ENCODE assay signal across 34 cellular contexts in the genomic region with DNA sequence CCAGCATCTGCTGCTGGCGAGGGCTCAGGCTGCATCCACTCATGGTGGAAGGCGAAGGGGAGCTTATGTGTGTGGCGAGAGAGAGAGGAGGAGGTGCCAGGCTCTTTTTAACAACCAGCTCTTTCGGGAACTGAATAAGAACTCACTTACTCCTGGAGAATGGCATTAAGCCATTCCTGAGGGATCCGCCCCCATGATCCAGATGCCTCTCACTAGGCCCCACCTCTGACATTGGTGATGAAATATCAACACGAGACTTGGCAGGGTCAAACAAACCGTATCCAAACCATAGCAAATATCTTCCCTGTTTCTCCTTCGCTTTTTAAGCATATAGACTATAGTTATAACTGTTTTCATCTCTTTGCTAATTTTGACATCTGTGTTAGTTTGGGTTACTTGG. TPM values are rescaled to one million over a fixed set of nuclear protein-coding genes. Genes with fewer than 3 reads are reported as not detected.
DNase-seq lines count a peak whose midpoint lies in the region; ATAC-seq and TF ChIP-seq lines count a peak whose summit lies in the region.
"Had no signal": no experiment of that assay in that cellular context is flagged by ENCODE, and none has a peak within 500 bp of the region (broad histone marks: within the 10 kb centered on the region; RNA-seq: fewer than 3 reads in every experiment).

No MANE protein-coding gene starts in this region.

- H4K20me1 ChIP-seq in GM23248 (ENCODE audit: insufficient read depth) (peaks cover 58% of the 10 kb centered on the region), hepatocyte (ENCODE audit: insufficient read depth, poor library complexity, severe bottlenecking) (peaks cover 96% of the 10 kb centered on the region)

- H3K36me3 ChIP-seq in GM23248 (ENCODE audit: low read depth) (no peaks in the 10 kb centered on the region; the same call in 1 of the 2 replicates), hepatocyte (replicated peaks; ENCODE audit: insufficient read depth, low read depth) (no peaks in the 10 kb centered on the region), trophoblast cell (ENCODE audit: control insufficient read depth in 1 of 2, insufficient read depth in 2 of 2, low read length in 2 of 2) (peaks cover 0 to 9% of the 10 kb centered on the region in 2 experiments)
- H3K36me3 ChIP-seq: gastrocnemius medialis, neural progenitor cell, right atrium auricular region had no signal

- 0 out of 2 replicates have a peak, but pooled peaks cover 4% of the 10 kb centered on the region for H3K4me1 ChIP-seq in GM23248 (ENCODE audit: insufficient read depth)
- H3K4me1 ChIP-seq in hepatocyte (ENCODE audit: insufficient read depth), result peaks cover 67% of the 10 kb centered on the region
- H3K4me1 ChIP-seq in trophoblast cell (ENCODE audit: control insufficient read depth in 1 of 2, insufficient read depth in 2 of 2, low read length in 2 of 2), result peaks cover 24 to 28% of the 10 kb centered on the region in 2 experiments

- H3K9me3 Mint-ChIP-seq in T-helper 2 cell treated with Interferon-gamma antibody and Interleukin-4, amounts not matched to agents 5 μg/mL and 100 μg/mL, for 36 hours, result no peaks in the 10 kb centered on the region
- H3K9me3 Mint-ChIP-seq: activated naive CD4-positive, alpha-beta T cell treated with anti-CD3 and anti-CD28 coated beads, Interleukin-2, amount 50 U/mL, for 72 hours; activated T-helper 2 cell treated with anti-CD3 and anti-CD28 coated beads, Interferon-gamma antibody, Interleukin-2, Interleukin-4, amounts not matched to agents 10 μg/mL and 5 μg/mL and 100 μg/mL, durations not matched to agents 14 hours and 24 hours and 36 hours; CD4-positive, alpha-beta memory T cell; IgD-negative memory B cell; neural progenitor cell had no signal

- no peak overlapping the region for H3K27ac Mint-ChIP-seq in T-helper 2 cell treated with Interferon-gamma antibody and Interleukin-4, amounts not matched to agents 5 μg/mL and 100 μg/mL, for 36 hours
- H3K27ac Mint-ChIP-seq: activated CD8-positive, alpha-beta T cell treated with anti-CD3 and anti-CD28 coated beads, Interleukin-2, amount 10 ng/mL, durations not matched to agents 7 days and 5 days; activated T-helper 2 cell treated with anti-CD3 and anti-CD28 coated beads, Interferon-gamma antibody, Interleukin-2, Interleukin-4, amounts not matched to agents 10 μg/mL and 5 μg/mL and 100 μg/mL, durations not matched to agents 14 hours and 24 hours and 36 hours; B cell; IgD-negative memory B cell; neural progenitor cell had no signal

- H4K12ac ChIP-seq in trophoblast cell (ENCODE audit: low read depth, low read length), result no peak overlapping the region

- H3K27me3 ChIP-seq in GM23248 (replicated peaks; ENCODE audit: insufficient read depth) (no peaks in the 10 kb centered on the region), hepatocyte (no peaks in the 10 kb centered on the region), trophoblast cell (ENCODE audit: insufficient read depth, low read length) (no peaks in the 10 kb centered on the region)
- H3K27me3 ChIP-seq: gastrocnemius medialis, neural progenitor cell, right atrium auricular region, spleen, stomach had no signal

- in situ Hi-C loops in GM23248 (cut with MboI), result no loop called here

- no peak overlapping the region for H2AFZ ChIP-seq in GM23248
- no peak overlapping the region for H2AFZ ChIP-seq in hepatocyte
- H2AFZ ChIP-seq in trophoblast cell (ENCODE audit: insufficient read depth, low read length, poor library complexity), result no peak overlapping the region
- H2AFZ ChIP-seq: neural progenitor cell, parathyroid adenoma, PC-9 had no signal

- H4K8ac ChIP-seq in trophoblast cell (ENCODE audit: low read depth, low read length), result no peak overlapping the region

- no peak overlapping the region for H3K4me3 Mint-ChIP-seq in T-helper 2 cell treated with Interferon-gamma antibody and Interleukin-4, amounts not matched to agents 5 μg/mL and 100 μg/mL, for 36 hours
- H3K4me3 Mint-ChIP-seq: activated CD8-positive, alpha-beta T cell treated with anti-CD3 and anti-CD28 coated beads, Interleukin-2, amount 10 ng/mL, durations not matched to agents 7 days and 5 days; B cell; CD4-positive, alpha-beta memory T cell; neural progenitor cell had no signal

- H3K9me3 ChIP-seq in GM23248 (ENCODE audit: low read depth), result no peaks in the 10 kb centered on the region
- H3K9me3 ChIP-seq in hepatocyte (ENCODE audit: low read depth), result no peaks in the 10 kb centered on the region
- H3K9me3 ChIP-seq in trophoblast cell (ENCODE audit: insufficient read depth, low read depth, low read length), result no peaks in the 10 kb centered on the region
- H3K9me3 ChIP-seq: gastrocnemius medialis, right atrium auricular region, spleen, stomach had no signal

- H3K79me2 ChIP-seq in GM23248 (ENCODE audit: insufficient read depth), result peaks cover 100% of the 10 kb centered on the region
- H3K79me2 ChIP-seq in hepatocyte, result peaks cover 100% of the 10 kb centered on the region
- H3K79me2 ChIP-seq in trophoblast cell (ENCODE audit: control insufficient read depth, insufficient read depth, low read length, poor library complexity), result peaks cover 6% of the 10 kb centered on the region

- no peaks in the 10 kb centered on the region for H3K9me2 ChIP-seq in GM23248 (ENCODE audit: insufficient read depth)
- H3K9me2 ChIP-seq in hepatocyte (replicated peaks; ENCODE audit: insufficient read depth), result no peaks in the 10 kb centered on the region

- H4K91ac ChIP-seq in trophoblast cell (ENCODE audit: low read depth, low read length), result no peak overlapping the region

- H3K4ac ChIP-seq in trophoblast cell (ENCODE audit: low read depth, low read length), result peak overlapping the region; percentile 66

- DNase-seq in GM23248 (peak; percentile 28), cardiac fibroblast (ENCODE audit: low read depth in 2 of 2) (peak; percentile 29 to 55), hepatocyte (ENCODE audit: low spot score) (no peak), trophoblast cell (peak in 1 of 2 donors; percentile 19), MV-4-11 (lab: John Stamatoyannopoulos, UW) (no peak), NAMALWA (ENCODE audit: low spot score) (no peak)
- DNase-seq in T-helper 2 cell treated with Interferon-gamma antibody and Interleukin-4, amounts not matched to agents 5 μg/mL and 100 μg/mL, for 36 hours (ENCODE audit: low spot score), result no peak
- DNase-seq: activated CD8-positive, alpha-beta T cell treated with anti-CD3 and anti-CD28 coated beads, Interleukin-2, amount 10 ng/mL, durations not matched to agents 7 days and 5 days; aorta; caudate nucleus; CD4-positive, alpha-beta memory T cell; cortex of kidney; effector memory CD4-positive, alpha-beta T cell; erythroblast; GOT3; hippocampal formation; mesenchymal stem cell; NCI-H1105; NCI-H187 treated with DMSO at 0.1 percent for 48 hours; NK-92 treated with Interleukin-12 subunit alpha and Interleukin-12 subunit beta, amount 100 ng/mL, for 24 hours; PC-9; spleen; stimulated activated CD8-positive, alpha-beta memory T cell treated with anti-CD3 and anti-CD28 coated beads, Interleukin-4, amount 100 ng/mL, for 48 hours; stomach had no signal

- no peak overlapping the region for H2BK120ac ChIP-seq in trophoblast cell (ENCODE audit: insufficient read depth, low read length, poor library complexity)

- no peak overlapping the region for H3K18ac ChIP-seq in trophoblast cell (ENCODE audit: low read length)

- no peaks in the 10 kb centered on the region for H3K27me3 Mint-ChIP-seq in T-helper 2 cell treated with Interferon-gamma antibody and Interleukin-4, amounts not matched to agents 5 μg/mL and 100 μg/mL, for 36 hours (ENCODE audit: low read depth)
- H3K27me3 Mint-ChIP-seq: B cell; CD4-positive, alpha-beta memory T cell; IgD-negative memory B cell had no signal

- H3K14ac ChIP-seq in trophoblast cell (ENCODE audit: low read length), result no peak overlapping the region

- H3K4me2 ChIP-seq in GM23248 (ENCODE audit: unreplicated experiment) (no peak overlapping the region), hepatocyte (peak overlapping the region; percentile 14), trophoblast cell (ENCODE audit: low read length) (no peak overlapping the region)
- H3K4me2 ChIP-seq: neural progenitor cell, PC-9 had no signal

- no peak overlapping the region for H3K4me3 ChIP-seq in GM23248
- H3K4me3 ChIP-seq in cardiac fibroblast (replicated peaks in 1 of 2; ENCODE audit: low read depth in 2 of 2, low read length in 2 of 2), result no peak overlapping the region
- no peak overlapping the region for H3K4me3 ChIP-seq in hepatocyte
- H3K4me3 ChIP-seq in trophoblast cell (ENCODE audit: low read depth, low read length), result no peak overlapping the region
- H3K4me3 ChIP-seq: gastrocnemius medialis, neural progenitor cell, PC-9, right atrium auricular region, spleen, stomach had no signal

- H2AK5ac ChIP-seq in trophoblast cell (ENCODE audit: low read length), result no peak overlapping the region

- ATAC-seq in GM21717 (IDR thresholded peaks at IDR 0.05; ENCODE audit: unreplicated experiment), result no peak
- ATAC-seq: activated CD8-positive, alpha-beta T cell treated with anti-CD3 and anti-CD28 coated beads, Interleukin-2, amount 10 ng/mL, durations not matched to agents 7 days and 5 days; activated naive CD4-positive, alpha-beta T cell treated with anti-CD3 and anti-CD28 coated beads, Interleukin-2, amount 50 U/mL, for 72 hours; Right ventricle myocardium inferior had no signal

- H3K23ac ChIP-seq in trophoblast cell (ENCODE audit: low read length), result no peak overlapping the region

- H3K4me1 Mint-ChIP-seq in T-helper 2 cell treated with Interferon-gamma antibody and Interleukin-4, amounts not matched to agents 5 μg/mL and 100 μg/mL, for 36 hours (ENCODE audit: low read depth), result peaks cover 26% of the 10 kb centered on the region

- H3F3A ChIP-seq in GM23248 (ENCODE audit: insufficient read depth), result no peaks in the 10 kb centered on the region

- H3K27ac ChIP-seq in GM23248 (no peak overlapping the region), hepatocyte (no peak overlapping the region), trophoblast cell (ENCODE audit: low read depth, low read length) (no peak overlapping the region)
- H3K27ac ChIP-seq: gastrocnemius medialis, neural progenitor cell, parathyroid adenoma, PC-9, right atrium auricular region had no signal

- H2BK5ac ChIP-seq in trophoblast cell (ENCODE audit: low read depth, low read length, poor library complexity), result no peak overlapping the region

- 61 to 68% methylated on average over 8 of the region's 8 CpGs for WGBS in GM23248 (ENCODE audit: low coverage in 1 of 2, low lambda C conversion rate in 2 of 2, missing lambda C conversion rate in 2 of 2), 2 experiments
- WGBS in hepatocyte (ENCODE audit: low lambda C conversion rate, missing lambda C conversion rate), result 94% methylated on average over 8 of the region's 8 CpGs
- WGBS in trophoblast cell (ENCODE audit: extremely low coverage, insufficient coverage, insufficient read length), result no CpG with 5 or more reads among the region's 8 CpGs

- no peak overlapping the region for H3K9ac ChIP-seq in GM23248
- no peak overlapping the region for H3K9ac ChIP-seq in trophoblast cell (ENCODE audit: low read length)
- H3K9ac ChIP-seq: neural progenitor cell, parathyroid adenoma had no signal

- TF ChIP-seq CTCF in cardiac fibroblast (IDR thresholded peaks at IDR 0.05; ENCODE audit: low read depth, low read length) (no peak), hepatocyte (IDR thresholded peaks at IDR 0.05; ENCODE audit: poor library complexity) (no peak)

- H3K36me3 Mint-ChIP-seq in T-helper 2 cell treated with Interferon-gamma antibody and Interleukin-4, amounts not matched to agents 5 μg/mL and 100 μg/mL, for 36 hours (ENCODE audit: low read depth), result peaks cover 32% of the 10 kb centered on the region

- H3K79me1 ChIP-seq in trophoblast cell (ENCODE audit: low read length), result peaks cover 6% of the 10 kb centered on the region

- no peak overlapping the region for H2BK12ac ChIP-seq in trophoblast cell (ENCODE audit: low read length)

RNA-seq across cellular contexts. Expression of a gene that starts 24.6 kb away (rescaled TPM):
- total RNA-seq in GM23248 (2014; rRNA removed; shearing (Covaris generic)), result 35.3 and 48.2 TPM in 2 replicates
- polyA plus RNA-seq in GM23248 (2016; fragmentation: Nextera tagmentation; extraction: Ambion mirVana) (4.7 and 5.5 TPM in 2 replicates), hepatocyte (7.3 and 8.1 TPM in 2 replicates)
- total RNA-seq in hepatocyte, result 95.1 and 101 TPM in 2 replicates
- 95.8 and 99.2 TPM in 2 replicates for polyA plus RNA-seq in trophoblast cell (2013)

Comparison
In these comparisons a context has a peak if more than half of its experiments do, and no peak if none do; other contexts are left out.
1. DNase-seq: peak in GM23248 (single experiment) and cardiac fibroblast (2 of 2); none in hepatocyte (single experiment), MV-4-11 (single experiment), T-helper 2 cell treated with Interferon-gamma antibody and Interleukin-4, amounts not matched to agents 5 μg/mL and 100 μg/mL, for 36 hours (single experiment) and NAMALWA (single experiment).